In the genomic region with DNA sequence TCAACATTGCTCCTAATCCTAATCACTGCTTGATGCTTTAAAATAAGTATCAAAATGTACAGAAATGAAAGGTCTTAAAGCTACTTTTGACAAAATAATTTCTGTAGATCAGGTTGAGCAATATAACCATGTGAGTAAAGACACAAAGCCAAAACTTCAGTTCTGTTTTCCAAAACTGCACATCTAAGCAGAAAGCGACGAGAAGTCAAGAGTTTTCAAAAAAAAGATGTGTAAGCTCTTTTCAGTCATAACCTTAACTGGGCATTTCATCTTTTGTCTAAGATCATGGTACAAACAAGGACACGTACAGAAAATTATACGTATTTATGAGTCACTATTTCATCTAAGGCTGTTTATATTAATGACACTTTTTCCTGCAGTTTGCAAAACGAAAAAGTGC, we compare ENCODE assay signal across 30 cellular contexts.
DNase-seq lines count a peak whose midpoint lies in the region; ATAC-seq, FAIRE-seq and TF ChIP-seq lines count a peak whose summit lies in the region.
"Had no signal": no experiment of that assay in that cellular context is flagged by ENCODE, and none has a peak within 500 bp of the region (broad histone marks: within the 10 kb centered on the region; RNA-seq: fewer than 3 reads in every experiment).

No MANE protein-coding gene starts in this region.

- ATAC-seq in natural killer cell treated with Interleukin-12 subunit alpha and Interleukin-12 subunit beta and Interleukin-15 and Interleukin-18, amount 100 ng/mL, for 72 hours = no peak
- ATAC-seq in natural killer cell = no peak
- ATAC-seq: CD8-positive, alpha-beta T cell had no signal

- TF ChIP-seq CTCF in natural killer cell (IDR thresholded peaks at IDR 0.05) (no peak), astrocyte (IDR thresholded peaks at IDR 0.05; ENCODE audit: insufficient read depth, low read depth, low read length) (no peak), transverse colon (IDR thresholded peaks at IDR 0.05) (no peak)

- TF ChIP-seq POLR2A in transverse colon (IDR thresholded peaks at IDR 0.05) = no peak

- peak overlapping the region; percentile 80 to 93 for H3K27ac Mint-ChIP-seq in natural killer cell treated with Interleukin-12 subunit alpha and Interleukin-12 subunit beta and Interleukin-15 and Interleukin-18, amount 100 ng/mL, for 72 hours
- peak overlapping the region in 1 of 2 donors; percentile 11 for H3K27ac Mint-ChIP-seq in natural killer cell
- H3K27ac Mint-ChIP-seq in astrocyte (ENCODE audit: unreplicated experiment) = no peak overlapping the region
- H3K27ac Mint-ChIP-seq: CD8-positive, alpha-beta T cell had no signal

- H3K27ac ChIP-seq in astrocyte (ENCODE audit: low read depth, low read length) = no peak overlapping the region
- H3K27ac ChIP-seq in transverse colon = peak overlapping the region in 3 of 4 donors; percentile 9 to 35 (median 32)
- H3K27ac ChIP-seq: neutrophil, RWPE1, thyroid gland, WERI-Rb-1 had no signal

- DNase-seq in natural killer cell treated with Interleukin-12 subunit alpha and Interleukin-12 subunit beta and Interleukin-15 and Interleukin-18, amount 100 ng/mL, for 72 hours (ENCODE audit: low spot score) = no peak
- DNase-seq in natural killer cell (no peak), astrocyte (ENCODE audit: low read depth) (no peak), medulla oblongata (ENCODE audit: extremely low spot score) (peak; percentile 38), transverse colon (no peak), ACHN (no peak), HuH-7.5 (ENCODE audit: low spot score) (no peak)
- DNase-seq in effector CD4-positive, alpha-beta T cell = no peak
- DNase-seq: activated CD4-positive, alpha-beta T cell treated with anti-CD3 and anti-CD28 coated beads, Interleukin-2, amount 50 U/mL, for 1 hour; activated CD8-positive, alpha-beta memory T cell treated with anti-CD3 and anti-CD28 coated beads, Interleukin-2, amount 50 U/mL, for 4 hours; activated effector memory CD4-positive, alpha-beta T cell treated with anti-CD3 and anti-CD28 coated beads, Interleukin-2, amount 50 U/mL, for 16 hours; anterior cingulate cortex; CD8-positive, alpha-beta T cell; DMS153; dorsolateral prefrontal cortex; heart left ventricle; kidney glomerular epithelial cell; mammary epithelial cell; NCI-H1105; NCI-H1930; NCI-H226; NCI-H748 treated with DMSO at 0.1 percent for 48 hours; stimulated activated naive CD4-positive, alpha-beta T cell; T-helper 9 cell; thyroid gland; WERI-Rb-1 had no signal

- peak; percentile 37 for FAIRE-seq in astrocyte (lab: Jason Lieb, UNC)
- FAIRE-seq: GM19239 had no signal

- no peak overlapping the region for H3K9ac ChIP-seq in astrocyte (ENCODE audit: low read length)

- H3K4me2 ChIP-seq in astrocyte (ENCODE audit: low read length) = no peak overlapping the region
- H3K4me2 ChIP-seq: smooth muscle cell had no signal

- peaks cover under 1% of the 10 kb centered on the region for H3K4me1 ChIP-seq in astrocyte (ENCODE audit: insufficient read depth, low read length)
- H3K4me1 ChIP-seq in transverse colon = peaks cover 0 to 4% (median 0%) of the 10 kb centered on the region in 4 donors
- H3K4me1 ChIP-seq: thyroid gland had no signal

- H3K4me3 ChIP-seq in astrocyte (ENCODE audit: insufficient read depth, low read depth, low read length) = no peak overlapping the region
- H3K4me3 ChIP-seq in transverse colon = no peak overlapping the region
- H3K4me3 ChIP-seq: dorsolateral prefrontal cortex, heart left ventricle, smooth muscle cell, thyroid gland had no signal

- peaks cover 17 to 27% of the 10 kb centered on the region in 2 donors for H3K4me1 Mint-ChIP-seq in natural killer cell treated with Interleukin-12 subunit alpha and Interleukin-12 subunit beta and Interleukin-15 and Interleukin-18, amount 100 ng/mL, for 72 hours (ENCODE audit: low read depth in 2 of 2)
- peaks cover 6 to 10% of the 10 kb centered on the region in 2 donors for H3K4me1 Mint-ChIP-seq in natural killer cell
- H3K4me1 Mint-ChIP-seq in astrocyte (ENCODE audit: low read depth, unreplicated experiment) = peaks cover 6% of the 10 kb centered on the region

- 64 to 75% methylated on average over 5 of the region's 5 CpGs for WGBS in transverse colon (ENCODE audit: low coverage in 1 of 2), 2 donors

- in situ Hi-C loops in transverse colon (cut with MboI; ENCODE audit: low pct_ligation_motif_present in 1 of 4, low pct_unique_long_range_greater_than_20kb in 1 of 4, low sequenced_read_pairs in 3 of 4) (loop anchor here in 1 of 4 donors (25.0 kb wide), 1 partner anchor 613 kb away; the partner anchor contains the start of gene FOXP1), ACHN (cut with HindIII; ENCODE audit: low pct_ligation_motif_present, low pct_unique_long_range_greater_than_20kb, low sequenced_read_pairs) (no loop called here)

- H4K20me1 ChIP-seq in astrocyte (ENCODE audit: insufficient read depth, low read length) = peaks cover 7% of the 10 kb centered on the region

- no peak overlapping the region for H2AFZ ChIP-seq in astrocyte (ENCODE audit: low read depth, low read length)

- peaks cover 19% of the 10 kb centered on the region for H3K79me2 ChIP-seq in astrocyte (ENCODE audit: insufficient read depth, low read length)

- no peaks in the 10 kb centered on the region for H3K9me3 Mint-ChIP-seq in natural killer cell treated with Interleukin-12 subunit alpha and Interleukin-12 subunit beta and Interleukin-15 and Interleukin-18, amount 100 ng/mL, for 72 hours
- H3K9me3 Mint-ChIP-seq in natural killer cell = no peaks in the 10 kb centered on the region
- no peaks in the 10 kb centered on the region for H3K9me3 Mint-ChIP-seq in astrocyte (ENCODE audit: unreplicated experiment)
- H3K9me3 Mint-ChIP-seq: CD8-positive, alpha-beta T cell had no signal

- H3K36me3 ChIP-seq in astrocyte (ENCODE audit: insufficient read depth, low read length) (peaks cover 74% of the 10 kb centered on the region), transverse colon (peaks cover 0 to 64% (median 29%) of the 10 kb centered on the region in 4 donors)
- H3K36me3 ChIP-seq: WERI-Rb-1 had no signal

- H3K9me3 ChIP-seq in astrocyte (ENCODE audit: insufficient read depth, low read depth, low read length) (no peaks in the 10 kb centered on the region), transverse colon (no peaks in the 10 kb centered on the region)
- H3K9me3 ChIP-seq: heart left ventricle, neutrophil, thyroid gland had no signal

- H3K36me3 Mint-ChIP-seq in natural killer cell treated with Interleukin-12 subunit alpha and Interleukin-12 subunit beta and Interleukin-15 and Interleukin-18, amount 100 ng/mL, for 72 hours = peaks cover 26% of the 10 kb centered on the region
- H3K36me3 Mint-ChIP-seq in natural killer cell = peaks cover 14% of the 10 kb centered on the region
- peaks cover 45% of the 10 kb centered on the region for H3K36me3 Mint-ChIP-seq in astrocyte (ENCODE audit: low read depth, unreplicated experiment)

- H3K4me3 Mint-ChIP-seq in natural killer cell treated with Interleukin-12 subunit alpha and Interleukin-12 subunit beta and Interleukin-15 and Interleukin-18, amount 100 ng/mL, for 72 hours = no peak overlapping the region
- H3K4me3 Mint-ChIP-seq in natural killer cell (no peak overlapping the region), astrocyte (ENCODE audit: unreplicated experiment) (no peak overlapping the region)
- H3K4me3 Mint-ChIP-seq: CD8-positive, alpha-beta T cell had no signal

- TF ChIP-seq EP300 in transverse colon (IDR thresholded peaks at IDR 0.05; ENCODE audit: low read depth) = no peak

- H3K27me3 Mint-ChIP-seq in natural killer cell treated with Interleukin-12 subunit alpha and Interleukin-12 subunit beta and Interleukin-15 and Interleukin-18, amount 100 ng/mL, for 72 hours = no peaks in the 10 kb centered on the region
- no peaks in the 10 kb centered on the region for H3K27me3 Mint-ChIP-seq in natural killer cell (ENCODE audit: low read depth in 2 of 2)
- no peaks in the 10 kb centered on the region for H3K27me3 Mint-ChIP-seq in astrocyte (ENCODE audit: low read depth, unreplicated experiment)

- intact Hi-C loops in natural killer cell (cut with micrococcal nuclease) (no loop called here), transverse colon (cut with DNase I; ENCODE audit: low total_unique reads) (no loop called here)

- no peaks in the 10 kb centered on the region for H3K27me3 ChIP-seq in astrocyte (ENCODE audit: insufficient read depth, low read length)
- H3K27me3 ChIP-seq in transverse colon = no peaks in the 10 kb centered on the region
- H3K27me3 ChIP-seq: dorsolateral prefrontal cortex, heart left ventricle, neutrophil, thyroid gland had no signal
